ENCODE assay signal across 12 cellular contexts in the genomic region with DNA sequence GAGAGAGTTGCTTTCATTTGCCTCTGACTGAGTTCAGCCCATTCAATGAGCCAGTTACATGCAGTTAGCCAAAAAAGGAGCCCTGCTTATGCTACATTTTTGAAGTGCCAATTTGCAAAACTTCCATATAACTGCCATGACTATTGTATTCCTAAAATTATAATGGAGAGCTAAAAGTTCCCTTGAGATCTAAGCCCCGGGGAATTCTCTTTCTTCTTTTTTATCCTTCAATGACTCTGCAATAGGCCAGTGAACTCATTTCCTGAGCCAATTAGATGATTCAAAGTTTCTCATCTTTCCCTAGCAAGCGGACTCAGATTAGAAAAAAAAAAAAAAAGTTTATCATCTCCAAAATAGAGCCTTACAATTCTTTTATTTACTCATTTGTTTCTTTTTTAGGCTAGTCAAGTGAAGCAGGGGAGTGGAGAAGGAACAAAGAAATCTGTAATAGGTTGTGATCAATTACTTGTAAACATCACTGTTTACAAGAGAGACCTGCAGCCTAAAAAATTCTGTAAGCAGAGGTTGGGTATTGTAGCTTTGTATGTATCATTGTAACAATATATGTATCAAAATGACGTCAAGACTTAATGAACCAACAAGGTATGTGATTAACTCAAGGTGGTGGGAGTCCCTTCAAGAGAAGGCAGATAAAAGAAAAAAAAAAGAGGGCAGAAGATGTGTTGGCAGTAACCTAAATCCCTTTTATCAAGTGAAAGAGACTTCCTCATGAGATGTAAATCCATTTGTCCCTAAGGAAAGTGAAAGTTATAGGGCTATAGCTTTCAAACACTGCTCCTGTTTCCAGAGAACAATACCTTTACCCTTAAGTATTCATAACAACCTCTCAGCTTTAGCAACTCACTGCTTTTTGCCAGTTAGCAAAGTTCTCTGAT. TPM values are rescaled to one million over a fixed set of nuclear protein-coding genes. Genes with fewer than 3 reads are reported as not detected.
A peak's percentile ranks its signal among the peaks of the same experiment; 100 is the strongest.
DNase-seq lines count a peak whose midpoint lies in the region; ATAC-seq, FAIRE-seq and TF ChIP-seq lines count a peak whose summit lies in the region.
"Had no signal": no experiment of that assay in that cellular context is flagged by ENCODE, and none has a peak within 500 bp of the region (broad histone marks: within the 10 kb centered on the region; RNA-seq: fewer than 3 reads in every experiment).

No MANE protein-coding gene starts in this region.

- no peaks in the 10 kb centered on the region for H3K9me3 ChIP-seq in K562 (replicated peaks; ENCODE audit: control insufficient read depth, insufficient read depth, low read depth, low read length)

- TF ChIP-seq CTCF in K562 (IDR thresholded peaks at IDR 0.05 in 2 of 3, conservative IDR thresholded peaks at IDR 0.05 in 1 of 3; ENCODE audit: insufficient read depth in 2 of 3, low read depth in 1 of 3, low read length in 3 of 3), result no peak

- no peaks in the 10 kb centered on the region for H3K9me1 ChIP-seq in K562 (ENCODE audit: control insufficient read depth, insufficient read depth, low read length)

- H3K79me2 ChIP-seq in K562 (ENCODE audit: control insufficient read depth, insufficient read depth, low read length), result no peaks in the 10 kb centered on the region

- peak overlapping the region; percentile 99 for H3K27ac Mint-ChIP-seq in natural killer cell treated with Interleukin-12 subunit alpha and Interleukin-12 subunit beta and Interleukin-15 and Interleukin-18, amount 100 ng/mL, for 72 hours

- POLR2A ChIA-PET in K562 (lab: Yijun Ruan, JAX), result interaction anchor here (0.5 to 1.1 kb wide), 2 partner anchors 13 to 30 kb away, joined by 3 to 7 read pairs; no protein-coding TSS in a partner anchor

- H3K27me3 ChIP-seq in K562 (ENCODE audit: control insufficient read depth in 2 of 2, insufficient read depth in 2 of 2, low read length in 2 of 2), result no peaks in the 10 kb centered on the region

- TF ChIP-seq EP300 in K562 (IDR thresholded peaks at IDR 0.05; ENCODE audit: low read length), result no peak

- no peaks in the 10 kb centered on the region for H3K36me3 ChIP-seq in K562 (ENCODE audit: control insufficient read depth, insufficient read depth, low read length)

- no peaks in the 10 kb centered on the region; a peak in 1 of 5 replicates for H3K4me1 ChIP-seq in K562 (replicated peaks in 1 of 2; ENCODE audit: control insufficient read depth in 2 of 2, insufficient read depth in 2 of 2, low read length in 2 of 2)

- H3K4me3 Mint-ChIP-seq in natural killer cell treated with Interleukin-12 subunit alpha and Interleukin-12 subunit beta and Interleukin-15 and Interleukin-18, amount 100 ng/mL, for 72 hours, result peak overlapping the region; percentile 18

- CTCF ChIA-PET in K562 (lab: Yijun Ruan, JAX; ENCODE audit: low intra/inter-chr PET ratio), result no interaction called here

- no peak overlapping the region for H3K27ac ChIP-seq in K562 (ENCODE audit: extremely low read depth, low read depth, low read length)
- H3K27ac ChIP-seq: coronary artery had no signal

- ATAC-seq in K562 (no peak), Right ventricle myocardium superior (ENCODE audit: poor library complexity) (no peak)
- no peak for ATAC-seq in natural killer cell treated with Interleukin-12 subunit alpha and Interleukin-12 subunit beta and Interleukin-15 and Interleukin-18, amount 100 ng/mL, for 72 hours

- H4K20me1 ChIP-seq in K562 (replicated peaks; ENCODE audit: control insufficient read depth, insufficient read depth, low read length), result no peaks in the 10 kb centered on the region

- H3K27me3 Mint-ChIP-seq in natural killer cell treated with Interleukin-12 subunit alpha and Interleukin-12 subunit beta and Interleukin-15 and Interleukin-18, amount 100 ng/mL, for 72 hours, result peaks cover 0 to 2% of the 10 kb centered on the region in 2 donors

- 25% methylated on average over 3 of the region's 3 CpGs for WGBS in K562 (ENCODE audit: insufficient coverage, low coverage, missing lambda C conversion rate)

- TF ChIP-seq POLR2A in K562 (conservative IDR thresholded peaks at IDR 0.05), result no peak

- no peaks in the 10 kb centered on the region for H3K9me3 Mint-ChIP-seq in natural killer cell treated with Interleukin-12 subunit alpha and Interleukin-12 subunit beta and Interleukin-15 and Interleukin-18, amount 100 ng/mL, for 72 hours

- no peak overlapping the region for H3K4me2 ChIP-seq in K562 (ENCODE audit: insufficient read depth, low read length)

- in situ Hi-C loops in K562 (cut with MboI), result no loop called here

- TF ChIP-seq RAD21 in K562 (CRISPR knock-in tag; conservative IDR thresholded peaks at IDR 0.05 in 1 of 2, IDR thresholded peaks at IDR 0.05 in 1 of 2), result no peak

- no peak overlapping the region for H3K9ac ChIP-seq in K562 (ENCODE audit: insufficient read depth in 1 of 2, low read depth in 2 of 2, low read length in 2 of 2)

- intact Hi-C loops in K562 (cut with micrococcal nuclease), result no loop called here
- intact Hi-C loops in Right ventricle myocardium superior (cut with DNase I), result no loop called here

- H3K4me3 ChIP-seq in K562, result no peak overlapping the region
- H3K4me3 ChIP-seq: coronary artery had no signal

- no TSS peak for BruUV-seq in K562 (replicated peaks; lab: Mats Ljungman, UMichigan)

- peaks cover 9% of the 10 kb centered on the region for H3K36me3 Mint-ChIP-seq in natural killer cell treated with Interleukin-12 subunit alpha and Interleukin-12 subunit beta and Interleukin-15 and Interleukin-18, amount 100 ng/mL, for 72 hours

- FAIRE-seq in K562 (lab: Jason Lieb, UNC), result no peak

- H2AFZ ChIP-seq in K562 (ENCODE audit: low read depth, low read length), result no peak overlapping the region

- DNase-seq in EL (peak; percentile 61), M059J (ENCODE audit: low read depth) (peak; percentile 69), K562 (ENCODE audit: extremely low read depth in 1 of 4, low spot score in 3 of 4) (no peak), Right ventricle myocardium superior (no peak), SIG-M5 (lab: John Stamatoyannopoulos, UW) (no peak), cerebellum (ENCODE audit: low spot score) (no peak)
- DNase-seq in natural killer cell treated with Interleukin-12 subunit alpha and Interleukin-12 subunit beta and Interleukin-15 and Interleukin-18, amount 100 ng/mL, for 72 hours (ENCODE audit: low spot score), result no peak
- DNase-seq: activated CD8-positive, alpha-beta memory T cell treated with anti-CD3 and anti-CD28 coated beads, Interleukin-2, amount 50 U/mL, for 4 hours; GF-D8; H7; NCI-H82 had no signal

- H3K4me1 Mint-ChIP-seq in natural killer cell treated with Interleukin-12 subunit alpha and Interleukin-12 subunit beta and Interleukin-15 and Interleukin-18, amount 100 ng/mL, for 72 hours (ENCODE audit: low read depth in 2 of 2), result peaks cover 32 to 35% of the 10 kb centered on the region in 2 donors

TF ChIP-seq in K562, 482 proteins besides CTCF, POLR2A, EP300 and RAD21:
- no peak for TF ChIP-seq SMARCC2 (IDR thresholded peaks at IDR 0.05; ENCODE audit: low read depth)
- 0 out of 2 replicates have a peak, but pooled peaks have one; percentile 15 for TF ChIP-seq GTF2E2 (tag; IDR thresholded peaks at IDR 0.05)

RNA-seq across cellular contexts. Expression of gene HOMER1, which starts 48.7 kb away (rescaled TPM):
- 3.9 and 8.6 TPM in 2 replicates for total RNA-seq in M059J (2014; rRNA removed; shearing (Covaris generic))
- total RNA-seq in K562 (2011; cell fraction: chromatin; rRNA removed; ENCODE audit: low replicate concordance), result 9.6 and 22.9 TPM in 2 replicates
- 7.6 and 9.0 TPM in 2 replicates for total RNA-seq in K562 (2011; cell fraction: nucleolus; rRNA removed)
- 10.0 and 12.4 TPM in 2 replicates for total RNA-seq in K562 (2011; cell fraction: nucleoplasm; rRNA removed)
- 9.9 and 11.0 TPM in 2 replicates for total RNA-seq in K562 (2014; rRNA removed)
- 30.1 and 31.0 TPM in 2 replicates for total RNA-seq in K562 (2014; rRNA removed; fragmentation: Illumina TruSeq; extraction: Trizol)
- total RNA-seq in K562 (2015; rRNA removed; fragmentation: Illumina TruSeq; extraction: Trizol), result 35.7 and 39.9 TPM in 2 replicates
- total RNA-seq in K562 (2021), result 18.6 and 19.2 TPM in 2 replicates
- 9.0 and 9.4 TPM in 2 replicates for polyA plus RNA-seq in K562 (2011; rRNA removed)
- 1.9 and 3.7 TPM in 2 replicates for polyA plus RNA-seq in K562 (2011; cell fraction: cytosol; rRNA removed)
- 2.7 and 3.4 TPM in 2 replicates for polyA plus RNA-seq in K562 (2011; cell fraction: nucleus; rRNA removed)
- 5.8 and 13.7 TPM in 2 replicates for polyA plus RNA-seq in K562 (2012)
- polyA plus RNA-seq in K562 (2014; fragmentation: Illumina TruSeq; extraction: Trizol), result 13.6 and 14.0 TPM in 2 replicates
- 1 to 10 TPM; 6.3 to 8.4 TPM for polyA plus RNA-seq in K562 (2014; fragmentation: Nextera tagmentation; extraction: Ambion mirVana)
- polyA plus RNA-seq in K562 (2014; rRNA removed), result 6.6 and 7.0 TPM in 2 replicates
- polyA minus RNA-seq in K562 (2011; rRNA and poly(A)+ RNA removed), result 36.1 and 36.9 TPM in 2 replicates
- 21.1 and 21.9 TPM in 2 replicates for polyA minus RNA-seq in K562 (2011; cell fraction: cytosol; rRNA and poly(A)+ RNA removed)
- polyA minus RNA-seq in K562 (2011; cell fraction: nucleus; rRNA and poly(A)+ RNA removed), result 10.6 and 18.3 TPM in 2 replicates
- total RNA-seq in natural killer cell treated with Interleukin-12 subunit alpha and Interleukin-12 subunit beta and Interleukin-15 and Interleukin-18, amount 100 ng/mL, for 72 hours, result 1 to 10 TPM; 4.2 to 4.6 TPM
- total RNA-seq in Right ventricle myocardium superior, result 52.6 TPM
- total RNA-seq in cerebellum, result 59.3 TPM

RNA-seq across cellular contexts. Expression of gene TENT2, which starts 49.6 kb away (rescaled TPM):
- total RNA-seq in M059J (2014; rRNA removed; shearing (Covaris generic)), result 22.8 and 37.4 TPM in 2 replicates
- total RNA-seq in K562 (2011; cell fraction: chromatin; rRNA removed; ENCODE audit: low replicate concordance), result 138 and 372 TPM in 2 replicates
- total RNA-seq in K562 (2011; cell fraction: nucleolus; rRNA removed), result 46.2 and 68.8 TPM in 2 replicates
- total RNA-seq in K562 (2011; cell fraction: nucleoplasm; rRNA removed), result 161 and 303 TPM in 2 replicates
- total RNA-seq in K562 (2014; rRNA removed) (43.5 and 58.8 TPM in 2 replicates), K562 (2014; rRNA removed; fragmentation: Illumina TruSeq; extraction: Trizol) (83.4 and 88.1 TPM in 2 replicates), K562 (2015; rRNA removed; fragmentation: Illumina TruSeq; extraction: Trizol) (81.0 and 84.3 TPM in 2 replicates), K562 (2021) (73.3 and 76.6 TPM in 2 replicates), Right ventricle myocardium superior (29.2 TPM), cerebellum (139 TPM)
- polyA plus RNA-seq in K562 (2011; rRNA removed) (98.3 and 111 TPM in 2 replicates), K562 (2014; fragmentation: Illumina TruSeq; extraction: Trizol) (63.3 and 84.4 TPM in 2 replicates), K562 (2014; fragmentation: Nextera tagmentation; extraction: Ambion mirVana) (10 to 100 TPM; 29.0 to 39.4 TPM), K562 (2014; rRNA removed) (38.5 and 44.3 TPM in 2 replicates)
- polyA plus RNA-seq in K562 (2011; cell fraction: cytosol; rRNA removed), result 48.3 and 64.7 TPM in 2 replicates
- 81.2 and 132 TPM in 2 replicates for polyA plus RNA-seq in K562 (2011; cell fraction: nucleus; rRNA removed)
- polyA plus RNA-seq in K562 (2012), result 36.8 and 45.9 TPM in 2 replicates
- 151 and 190 TPM in 2 replicates for polyA minus RNA-seq in K562 (2011; rRNA and poly(A)+ RNA removed)
- polyA minus RNA-seq in K562 (2011; cell fraction: cytosol; rRNA and poly(A)+ RNA removed), result 45.4 and 47.5 TPM in 2 replicates
- 68.1 and 142 TPM in 2 replicates for polyA minus RNA-seq in K562 (2011; cell fraction: nucleus; rRNA and poly(A)+ RNA removed)
- total RNA-seq in natural killer cell treated with Interleukin-12 subunit alpha and Interleukin-12 subunit beta and Interleukin-15 and Interleukin-18, amount 100 ng/mL, for 72 hours, result 100 to 1,000 TPM; 118 to 144 TPM

Comparison
In these comparisons a context has a peak if more than half of its experiments do, and no peak if none do; other contexts are left out.
1. DNase-seq: peak in EL (single experiment) and M059J (single experiment); none in K562 (0 of 4), natural killer cell treated with Interleukin-12 subunit alpha and Interleukin-12 subunit beta and Interleukin-15 and Interleukin-18, amount 100 ng/mL, for 72 hours (single experiment), Right ventricle myocardium superior (single experiment), SIG-M5 (single experiment) and cerebellum (single experiment).